1 cellular context compared by ENCODE assay signal in the genomic region with DNA sequence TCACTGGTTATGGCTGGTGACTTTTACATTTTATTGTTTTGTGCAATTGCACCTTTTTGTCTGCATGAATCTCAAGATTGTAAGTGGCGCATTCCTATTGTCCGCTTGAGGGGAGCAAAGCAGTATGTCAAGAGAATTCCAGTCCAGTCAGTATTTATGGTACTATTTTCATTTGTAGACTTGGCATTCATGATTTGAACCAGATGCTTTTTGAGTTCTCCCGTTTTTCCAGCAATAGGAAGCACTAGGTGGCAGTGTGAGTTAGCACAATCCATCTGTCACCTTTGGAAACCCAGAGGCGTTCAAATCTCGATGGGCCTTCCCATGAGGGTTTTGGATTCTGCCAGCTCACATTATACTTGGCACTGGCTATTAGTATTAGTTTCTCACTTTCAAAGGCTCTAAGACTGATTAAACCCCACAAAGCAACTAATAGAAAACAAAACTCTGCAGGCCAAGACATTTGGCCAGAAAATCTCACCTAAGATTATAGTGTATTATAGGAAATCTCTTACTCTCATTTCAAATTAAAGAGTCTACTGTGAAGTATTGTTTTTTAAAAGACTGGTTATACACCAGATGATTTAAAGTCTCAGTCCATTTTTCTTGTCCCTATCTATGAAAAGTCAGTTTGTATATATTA.
TF ChIP-seq lines count a peak whose summit lies in the region.

No MANE protein-coding gene starts in this region.

TF ChIP-seq in HEK293, 187 proteins besides CTCF, POLR2A, EP300 and RAD21 (continued from another document):
- TF ChIP-seq, protein P1, sequence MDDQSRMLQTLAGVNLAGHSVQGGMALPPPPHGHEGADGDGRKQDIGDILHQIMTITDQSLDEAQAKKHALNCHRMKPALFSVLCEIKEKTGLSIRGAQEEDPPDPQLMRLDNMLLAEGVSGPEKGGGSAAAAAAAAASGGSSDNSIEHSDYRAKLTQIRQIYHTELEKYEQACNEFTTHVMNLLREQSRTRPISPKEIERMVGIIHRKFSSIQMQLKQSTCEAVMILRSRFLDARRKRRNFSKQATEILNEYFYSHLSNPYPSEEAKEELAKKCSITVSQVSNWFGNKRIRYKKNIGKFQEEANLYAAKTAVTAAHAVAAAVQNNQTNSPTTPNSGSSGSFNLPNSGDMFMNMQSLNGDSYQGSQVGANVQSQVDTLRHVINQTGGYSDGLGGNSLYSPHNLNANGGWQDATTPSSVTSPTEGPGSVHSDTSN (CRISPR knock-in tag; IDR thresholded peaks at IDR 0.05): no peak
- TF ChIP-seq ZBTB26 (tag by site-specific recombination; optimal IDR thresholded peaks at IDR 0.05) (no peak), ZNF596 (tag by site-specific recombination; IDR thresholded peaks at IDR 0.05) (no peak), ZBTB21 (tag by site-specific recombination; IDR thresholded peaks at IDR 0.05) (no peak), ZNF768 (tag by site-specific recombination; IDR thresholded peaks at IDR 0.05) (no peak), ZFP3 (tag by site-specific recombination; IDR thresholded peaks at IDR 0.05; ENCODE audit: low read depth) (no peak), ZNF354C (tag by site-specific recombination; IDR thresholded peaks at IDR 0.05; ENCODE audit: borderline replicate concordance, low read depth) (no peak), ZSCAN30 (tag by site-specific recombination; IDR thresholded peaks at IDR 0.05) (peak; percentile 55; the same call in 1 of the 2 replicates)
- TF ChIP-seq, protein P2, sequence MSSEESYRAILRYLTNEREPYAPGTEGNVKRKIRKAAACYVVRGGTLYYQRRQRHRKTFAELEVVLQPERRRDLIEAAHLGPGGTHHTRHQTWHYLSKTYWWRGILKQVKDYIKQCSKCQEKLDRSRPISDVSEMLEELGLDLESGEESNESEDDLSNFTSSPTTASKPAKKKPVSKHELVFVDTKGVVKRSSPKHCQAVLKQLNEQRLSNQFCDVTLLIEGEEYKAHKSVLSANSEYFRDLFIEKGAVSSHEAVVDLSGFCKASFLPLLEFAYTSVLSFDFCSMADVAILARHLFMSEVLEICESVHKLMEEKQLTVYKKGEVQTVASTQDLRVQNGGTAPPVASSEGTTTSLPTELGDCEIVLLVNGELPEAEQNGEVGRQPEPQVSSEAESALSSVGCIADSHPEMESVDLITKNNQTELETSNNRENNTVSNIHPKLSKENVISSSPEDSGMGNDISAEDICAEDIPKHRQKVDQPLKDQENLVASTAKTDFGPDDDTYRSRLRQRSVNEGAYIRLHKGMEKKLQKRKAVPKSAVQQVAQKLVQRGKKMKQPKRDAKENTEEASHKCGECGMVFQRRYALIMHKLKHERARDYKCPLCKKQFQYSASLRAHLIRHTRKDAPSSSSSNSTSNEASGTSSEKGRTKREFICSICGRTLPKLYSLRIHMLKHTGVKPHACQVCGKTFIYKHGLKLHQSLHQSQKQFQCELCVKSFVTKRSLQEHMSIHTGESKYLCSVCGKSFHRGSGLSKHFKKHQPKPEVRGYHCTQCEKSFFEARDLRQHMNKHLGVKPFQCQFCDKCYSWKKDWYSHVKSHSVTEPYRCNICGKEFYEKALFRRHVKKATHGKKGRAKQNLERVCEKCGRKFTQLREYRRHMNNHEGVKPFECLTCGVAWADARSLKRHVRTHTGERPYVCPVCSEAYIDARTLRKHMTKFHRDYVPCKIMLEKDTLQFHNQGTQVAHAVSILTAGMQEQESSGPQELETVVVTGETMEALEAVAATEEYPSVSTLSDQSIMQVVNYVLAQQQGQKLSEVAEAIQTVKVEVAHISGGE (tag by site-specific recombination; conservative IDR thresholded peaks at IDR 0.05; ENCODE audit: low read depth): no peak
TF ChIP-seq in HEK293: peak in this region for 9.
